In genomic region chr3:190330936-190331734, GRCh38 we compare ENCODE assay signal across 16 cellular contexts. TPM values are rescaled to one million over a fixed set of nuclear protein-coding genes. Genes with fewer than 3 reads are reported as not detected.
A peak's percentile ranks its signal among the peaks of the same experiment; 100 is the strongest.
DNase-seq lines count a peak whose midpoint lies in the region; ATAC-seq, FAIRE-seq and TF ChIP-seq lines count a peak whose summit lies in the region.
"Had no signal": no experiment of that assay in that cellular context is flagged by ENCODE, and none has a peak within 500 bp of the region (broad histone marks: within the 10 kb centered on the region; RNA-seq: fewer than 3 reads in every experiment).

No MANE protein-coding gene starts in this region.

- H3K27ac ChIP-seq in HepG2 (ENCODE audit: extremely low read length, insufficient read depth, low read length), result peak overlapping the region; percentile 79
- H3K27ac ChIP-seq: BLaER1 treated with 17β-estradiol and CSF1 and Interleukin-3, amounts not matched to agents 10 nM and 100 nM had no signal

- CTCF ChIA-PET in WTC11 (lab: Charles Lee), result no interaction called here
- CTCF ChIA-PET in HepG2 (lab: Yijun Ruan, JAX; ENCODE audit: low intra/inter-chr PET ratio, low total read pairs), result no interaction called here

- ATAC-seq in WTC11, result no peak
- ATAC-seq in HepG2, result peak; percentile 99
- no peak for ATAC-seq in GM19324 (IDR thresholded peaks at IDR 0.05; ENCODE audit: low FRiP score, unreplicated experiment)
- ATAC-seq: HCT116, K562 had no signal

- no peak for TF ChIP-seq POLR2A in H54 (IDR thresholded peaks at IDR 0.05; ENCODE audit: low read depth, low read length)
- no peak for TF ChIP-seq POLR2A in HepG2 (IDR thresholded peaks at IDR 0.05; ENCODE audit: insufficient read depth in 1 of 2, low read depth in 2 of 2, low read length in 2 of 2)
- no peak for TF ChIP-seq POLR2A in erythroblast (IDR thresholded peaks at IDR 0.05; ENCODE audit: low read length)

- no peaks in the 10 kb centered on the region for H3K27me3 ChIP-seq in HepG2 (ENCODE audit: control insufficient read depth in 1 of 2, insufficient read depth in 2 of 2, low read length in 2 of 2)
- H3K27me3 ChIP-seq: BLaER1 treated with 17β-estradiol and CSF1 and Interleukin-3, amounts not matched to agents 10 nM and 100 nM had no signal

- no peaks in the 10 kb centered on the region for H3K36me3 ChIP-seq in HepG2 (replicated peaks in 1 of 2; ENCODE audit: control insufficient read depth in 1 of 2, insufficient read depth in 2 of 2, low read length in 2 of 2)
- H3K36me3 ChIP-seq: BLaER1 treated with 17β-estradiol and CSF1 and Interleukin-3, amounts not matched to agents 10 nM and 100 nM had no signal

- no TSS peak for BruUV-seq in HepG2 (replicated peaks; lab: Mats Ljungman, UMichigan)

- H4K20me1 ChIP-seq in HepG2 (ENCODE audit: insufficient read depth, low read length), result no peaks in the 10 kb centered on the region
- H4K20me1 ChIP-seq: BLaER1 treated with 17β-estradiol and CSF1 and Interleukin-3, amounts not matched to agents 10 nM and 100 nM had no signal

- peak overlapping the region; percentile 53 for H3K4me2 ChIP-seq in HepG2 (ENCODE audit: low read depth, low read length)
- H3K4me2 ChIP-seq: BLaER1 treated with 17β-estradiol and CSF1 and Interleukin-3, amounts not matched to agents 10 nM and 100 nM had no signal

- intact Hi-C loops in HepG2 (cut with micrococcal nuclease; ENCODE audit: unreplicated experiment), result loop anchor here (1.0 to 10.0 kb wide), 2 partner anchors 14 to 214 kb away; no protein-coding TSS in a partner anchor

- H3K9me3 ChIP-seq in HepG2 (ENCODE audit: low read length), result no peaks in the 10 kb centered on the region
- H3K9me3 ChIP-seq: BLaER1 treated with 17β-estradiol and CSF1 and Interleukin-3, amounts not matched to agents 10 nM and 100 nM had no signal

- H3K4me3 Mint-ChIP-seq in WTC11, result no peak overlapping the region
- H3K4me3 Mint-ChIP-seq: CD4-positive, CD25-positive, alpha-beta regulatory T cell had no signal

- TF ChIP-seq CTCF in WTC11 (IDR thresholded peaks at IDR 0.05) (no peak), HepG2 (CRISPR knock-in tag; IDR thresholded peaks at IDR 0.05) (0 out of 2 replicates have a peak, but pooled peaks have one; percentile 11)

- in situ Hi-C loops in HepG2 (cut with HindIII; ENCODE audit: extremely low pct_ligation_motif_present, low pct_unique_long_range_greater_than_20kb), result no loop called here

- FAIRE-seq in H54 (lab: Jason Lieb, UNC), result peak; percentile 57
- peak; percentile 97 for FAIRE-seq in HepG2 (lab: Jason Lieb, UNC)
- FAIRE-seq: GM12891, K562 had no signal

- H3K4me1 ChIP-seq in HepG2 (ENCODE audit: insufficient read depth, low read length), result peaks cover 59% of the 10 kb centered on the region
- H3K4me1 ChIP-seq: BLaER1 treated with 17β-estradiol and CSF1 and Interleukin-3, amounts not matched to agents 10 nM and 100 nM had no signal

- TF ChIP-seq EP300 in HepG2 (IDR thresholded peaks at IDR 0.05; ENCODE audit: low read depth in 2 of 2, low read length in 2 of 2), result peak; percentile 88 to 95
- peak; percentile 72; the same call in 1 of the 2 replicates for TF ChIP-seq EP300 in HepG2 (CRISPR knock-in tag; IDR thresholded peaks at IDR 0.05; ENCODE audit: borderline replicate concordance)

- TF ChIP-seq RAD21 in HepG2 (CRISPR knock-in tag; IDR thresholded peaks at IDR 0.05), result no peak

- H3K36me3 Mint-ChIP-seq in WTC11, result no peaks in the 10 kb centered on the region
- H3K36me3 Mint-ChIP-seq: CD4-positive, CD25-positive, alpha-beta regulatory T cell had no signal

- WGBS in HepG2 (ENCODE audit: low lambda C conversion rate), result 32% methylated on average over 3 of the region's 3 CpGs

- H3K9me3 Mint-ChIP-seq in WTC11, result no peaks in the 10 kb centered on the region

- H3K27ac Mint-ChIP-seq in WTC11, result no peak overlapping the region
- H3K27ac Mint-ChIP-seq: CD4-positive, CD25-positive, alpha-beta regulatory T cell had no signal

- no peak for DNase-seq in H54 (ENCODE audit: insufficient read length, low spot score)
- DNase-seq in WTC11 (ENCODE audit: low spot score), result no peak
- peak; percentile 94 for DNase-seq in HepG2 (ENCODE audit: low spot score)
- no peak for DNase-seq in NCI-H69 (lab: John Stamatoyannopoulos, UW)
- no peak for DNase-seq in erythroblast (lab: John Stamatoyannopoulos, UW)
- DNase-seq: AML-193; CD4-positive, CD25-positive, alpha-beta regulatory T cell; DMS79; Karpas-422 had no signal

- H3K9ac ChIP-seq in HepG2 (ENCODE audit: insufficient read depth, low read depth, low read length), result no peak overlapping the region; the same call in 1 of the 2 replicates
- H3K9ac ChIP-seq: BLaER1 treated with 17β-estradiol and CSF1 and Interleukin-3, amounts not matched to agents 10 nM and 100 nM had no signal

- POLR2A ChIA-PET in WTC11 (lab: Charles Lee), result no interaction called here
- POLR2A ChIA-PET in HepG2 (lab: Yijun Ruan, JAX), result interaction anchor here (1.0 to 2.3 kb wide), 3 partner anchors 9 to 25 kb away, joined by 3 to 15 read pairs (median 4); partner anchors contain the start of gene CLDN1

- peak overlapping the region in 1 of 3 experiments; percentile 9; a peak in 1 of 6 replicates for H3K4me3 ChIP-seq in HepG2 (replicated peaks in 1 of 3; ENCODE audit: insufficient read depth in 1 of 3, low read depth in 2 of 3, low read length in 3 of 3)
- H3K4me3 ChIP-seq: BLaER1 treated with 17β-estradiol and CSF1 and Interleukin-3, amounts not matched to agents 10 nM and 100 nM; K562 had no signal

- H3K79me2 ChIP-seq in HepG2 (ENCODE audit: insufficient read depth, low read length), result no peaks in the 10 kb centered on the region

- H3K4me1 Mint-ChIP-seq in WTC11, result peaks cover 8% of the 10 kb centered on the region
- H3K4me1 Mint-ChIP-seq: CD4-positive, CD25-positive, alpha-beta regulatory T cell had no signal

- H3K27me3 Mint-ChIP-seq in WTC11 (ENCODE audit: low read depth), result no peaks in the 10 kb centered on the region

- no peak overlapping the region for H2AFZ ChIP-seq in HepG2 (ENCODE audit: low read length)

RNA-seq across cellular contexts. Expression of gene CLDN1, which starts 8.9 kb away (rescaled TPM):
- total RNA-seq in WTC11 (2021), result 4.4 to 5.9 TPM (median 5.7 TPM) in 3 replicates
- 28.4 and 42.7 TPM in 2 replicates for total RNA-seq in HepG2 (2016; rRNA removed; fragmentation: Illumina TruSeq; extraction: Trizol)
- 4.8 and 5.9 TPM in 2 replicates for total RNA-seq in HepG2 (2016; cell fraction: cytosol; rRNA removed; fragmentation: Illumina TruSeq; extraction: Trizol; ENCODE audit: low read depth)
- 24.2 and 41.3 TPM in 2 replicates for total RNA-seq in HepG2 (2016; cell fraction: insoluble cytoplasmic fraction; rRNA removed; fragmentation: Illumina TruSeq; extraction: Trizol)
- 19.5 and 23.7 TPM in 2 replicates for total RNA-seq in HepG2 (2016; cell fraction: membrane; rRNA removed; fragmentation: Illumina TruSeq; extraction: Trizol)
- 63.1 and 68.0 TPM in 2 replicates for total RNA-seq in HepG2 (2016; cell fraction: nucleus; rRNA removed; fragmentation: Illumina TruSeq; extraction: Trizol)
- 39.2 and 51.6 TPM in 2 replicates for polyA plus RNA-seq in HepG2 (2011; rRNA removed)
- polyA plus RNA-seq in HepG2 (2011; cell fraction: cytosol; rRNA removed), result 33.7 and 47.9 TPM in 2 replicates
- polyA plus RNA-seq in HepG2 (2011; cell fraction: nucleus; rRNA removed), result 21.1 and 21.8 TPM in 2 replicates
- 38.6 and 44.4 TPM in 2 replicates for polyA plus RNA-seq in HepG2 (2012)
- 5.2 and 5.3 TPM in 2 replicates for polyA plus RNA-seq in HepG2 (2016; cell fraction: cytosol; fragmentation: Illumina TruSeq; extraction: Trizol; ENCODE audit: low read depth)
- polyA plus RNA-seq in HepG2 (2016; cell fraction: insoluble cytoplasmic fraction; fragmentation: Illumina TruSeq; extraction: Trizol; ENCODE audit: low read depth), result 44.8 and 48.8 TPM in 2 replicates
- 13.1 and 16.5 TPM in 2 replicates for polyA plus RNA-seq in HepG2 (2016; cell fraction: membrane; fragmentation: Illumina TruSeq; extraction: Trizol; ENCODE audit: low read depth)
- polyA plus RNA-seq in HepG2 (2016; cell fraction: nucleus; fragmentation: Illumina TruSeq; extraction: Trizol; ENCODE audit: insufficient read depth, low read depth), result 112 and 120 TPM in 2 replicates
- polyA minus RNA-seq in HepG2 (2011; rRNA and poly(A)+ RNA removed; ENCODE audit: low replicate concordance), result 8.7 and 69.0 TPM in 2 replicates
- 29.5 and 33.8 TPM in 2 replicates for polyA minus RNA-seq in HepG2 (2011; cell fraction: cytosol; rRNA and poly(A)+ RNA removed)
- polyA minus RNA-seq in HepG2 (2011; cell fraction: nucleus; rRNA and poly(A)+ RNA removed), result 66.9 and 68.6 TPM in 2 replicates
- total RNA-seq: G401 had no signal
- polyA plus RNA-seq: K562 had no signal

RNA-seq across cellular contexts. Expression of gene CLDN16, which starts 56.8 kb away (rescaled TPM):
- not detected in 3 replicates for total RNA-seq in WTC11 (2021)
- 0.21 and 0.24 TPM in 2 replicates for total RNA-seq in HepG2 (2016; rRNA removed; fragmentation: Illumina TruSeq; extraction: Trizol)
- not detected in 2 replicates for total RNA-seq in HepG2 (2016; cell fraction: cytosol; rRNA removed; fragmentation: Illumina TruSeq; extraction: Trizol; ENCODE audit: low read depth)
- 0.09 and 0.15 TPM in 2 replicates for total RNA-seq in HepG2 (2016; cell fraction: insoluble cytoplasmic fraction; rRNA removed; fragmentation: Illumina TruSeq; extraction: Trizol)
- total RNA-seq in HepG2 (2016; cell fraction: membrane; rRNA removed; fragmentation: Illumina TruSeq; extraction: Trizol), result 0.15 TPM in 1 of 2 replicates, not detected in the other
- total RNA-seq in HepG2 (2016; cell fraction: nucleus; rRNA removed; fragmentation: Illumina TruSeq; extraction: Trizol), result not detected in 2 replicates
- 0.04 and 0.13 TPM in 2 replicates for polyA plus RNA-seq in HepG2 (2011; rRNA removed)
- 0.13 and 0.17 TPM in 2 replicates for polyA plus RNA-seq in HepG2 (2011; cell fraction: cytosol; rRNA removed)
- 0.05 TPM in 1 of 2 replicates, not detected in the other for polyA plus RNA-seq in HepG2 (2011; cell fraction: nucleus; rRNA removed)
- polyA plus RNA-seq in HepG2 (2012), result 0.31 TPM in 1 of 2 replicates, not detected in the other
- 0.14 TPM in 1 of 2 replicates, not detected in the other for polyA plus RNA-seq in HepG2 (2016; cell fraction: cytosol; fragmentation: Illumina TruSeq; extraction: Trizol; ENCODE audit: low read depth)
- 0.15 and 0.19 TPM in 2 replicates for polyA plus RNA-seq in HepG2 (2016; cell fraction: insoluble cytoplasmic fraction; fragmentation: Illumina TruSeq; extraction: Trizol; ENCODE audit: low read depth)
- 0.19 TPM in 1 of 2 replicates, not detected in the other for polyA plus RNA-seq in HepG2 (2016; cell fraction: membrane; fragmentation: Illumina TruSeq; extraction: Trizol; ENCODE audit: low read depth)
- 0.13 TPM in 1 of 2 replicates, not detected in the other for polyA plus RNA-seq in HepG2 (2016; cell fraction: nucleus; fragmentation: Illumina TruSeq; extraction: Trizol; ENCODE audit: insufficient read depth, low read depth)
- polyA minus RNA-seq in HepG2 (2011; rRNA and poly(A)+ RNA removed; ENCODE audit: low replicate concordance), result 1.1 TPM in 1 of 2 replicates, not detected in the other
- not detected in 2 replicates for polyA minus RNA-seq in HepG2 (2011; cell fraction: cytosol; rRNA and poly(A)+ RNA removed)
- 1.3 TPM in 1 of 2 replicates, not detected in the other for polyA minus RNA-seq in HepG2 (2011; cell fraction: nucleus; rRNA and poly(A)+ RNA removed)
- total RNA-seq: CD4-positive, CD25-positive, alpha-beta regulatory T cell; G401; HT-29 had no signal
- polyA plus RNA-seq: CD4-positive, CD25-positive, alpha-beta regulatory T cell had no signal
